Comparison of ENCODE assay signal across 8 cellular contexts in the genomic region with DNA sequence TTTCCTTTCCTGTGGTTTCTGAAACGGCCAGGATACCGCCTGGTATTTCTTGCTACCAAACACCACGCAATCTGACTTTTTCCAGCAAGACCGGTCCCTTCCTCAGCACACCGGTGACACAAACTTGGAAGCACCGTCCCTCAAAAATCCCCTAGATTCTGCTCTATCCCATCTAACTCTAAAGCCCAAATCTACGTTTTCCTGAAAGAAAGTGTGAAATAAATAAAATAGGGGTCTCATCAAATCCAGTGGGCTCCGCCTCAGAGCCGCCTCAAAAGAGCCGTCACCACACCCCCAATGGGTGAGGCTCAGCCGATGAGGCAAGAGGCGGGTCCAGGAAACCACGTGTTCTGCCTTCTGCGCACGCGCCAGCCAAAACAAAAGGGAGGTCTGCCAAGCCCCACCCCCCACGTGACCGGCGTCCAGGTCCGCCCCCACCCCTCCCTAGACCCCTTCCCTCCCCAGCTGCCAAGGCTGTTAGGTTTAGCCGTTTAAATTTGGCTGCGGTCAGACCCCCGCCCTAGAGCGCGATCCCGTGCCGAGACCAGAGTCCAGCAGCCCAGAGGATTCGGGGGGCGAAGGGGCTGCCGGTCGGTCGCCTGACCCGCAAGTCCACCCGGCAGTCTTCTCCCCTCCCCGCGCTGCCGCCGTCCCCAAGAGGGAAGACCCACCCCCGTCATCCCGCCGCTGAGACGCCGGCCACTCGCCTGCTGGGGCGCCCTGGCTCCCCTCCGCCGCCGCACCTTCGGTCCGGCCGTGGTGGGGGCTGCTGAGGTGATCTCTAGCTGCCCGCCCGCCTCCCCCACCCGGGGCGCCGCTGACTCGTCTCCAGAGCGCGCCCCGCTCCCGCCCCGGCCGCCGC. TPM values are rescaled to one million over a fixed set of nuclear protein-coding genes. Genes with fewer than 3 reads are reported as not detected.
DNase-seq lines count a peak whose midpoint lies in the region; ATAC-seq and TF ChIP-seq lines count a peak whose summit lies in the region.

No MANE protein-coding gene starts in this region.

- H3K9me3 ChIP-seq in spleen = no peaks in the 10 kb centered on the region

- H3K27me3 ChIP-seq in spleen (replicated peaks in 1 of 7) = peaks cover 0 to 22% (median 0%) of the 10 kb centered on the region in 7 donors

- H3K4me1 ChIP-seq in spleen = peaks cover 0 to 53% (median 33%) of the 10 kb centered on the region in 6 donors

- H3K4me3 Mint-ChIP-seq in central memory CD8-positive, alpha-beta T cell = peak overlapping the region; percentile 95

- H3K4me3 ChIP-seq in AG09309 (ENCODE audit: control insufficient read depth, low read depth, low read length) (peak overlapping the region; percentile 68), spleen (peak overlapping the region; percentile 74 to 90 (median 80))

- H3K27me3 Mint-ChIP-seq in central memory CD8-positive, alpha-beta T cell = no peaks in the 10 kb centered on the region

- H3K36me3 Mint-ChIP-seq in central memory CD8-positive, alpha-beta T cell (ENCODE audit: insufficient read depth) = peaks cover 8% of the 10 kb centered on the region

- 1 to 2% (median 1%) methylated on average over 17 to 64 of the region's 64 CpGs for WGBS in spleen, 5 donors

- intact Hi-C loops in spleen (cut with DNase I; ENCODE audit: low total_unique reads) = no loop called here

- DNase-seq in AG09309 (ENCODE audit: low read depth) (peak; percentile 78), NCI-H345 (lab: John Stamatoyannopoulos, UW) (peak; percentile 95), iris pigment epithelial cell (ENCODE audit: low read depth) (peak; percentile 95), spleen (peak; percentile 98)
- peak; percentile 93 for DNase-seq in activated CD4-positive, CD25-positive, alpha-beta regulatory T cell treated with anti-CD3 and anti-CD28 coated beads, Interleukin-2, amount 50 U/mL, for 16 hours (ENCODE audit: low read depth, low spot score)
- peak; percentile 90 to 96 for DNase-seq in central memory CD8-positive, alpha-beta T cell (ENCODE audit: low spot score in 2 of 2)

- ATAC-seq in GM19025 (IDR thresholded peaks at IDR 0.05; ENCODE audit: low read depth, unreplicated experiment) (peak; percentile 59), HG03280 (IDR thresholded peaks at IDR 0.05; ENCODE audit: unreplicated experiment) (peak; percentile 68)
- ATAC-seq in central memory CD8-positive, alpha-beta T cell (replicated peaks; ENCODE audit: extremely low read depth, poor library complexity, severe bottlenecking) = peak; percentile 82

- H3K36me3 ChIP-seq in spleen = no peaks in the 10 kb centered on the region

- no peaks in the 10 kb centered on the region for H3K9me3 Mint-ChIP-seq in central memory CD8-positive, alpha-beta T cell

- H3K27ac Mint-ChIP-seq in central memory CD8-positive, alpha-beta T cell (ENCODE audit: low read depth) = peak overlapping the region; percentile 95

- TF ChIP-seq CTCF in AG09309 (IDR thresholded peaks at IDR 0.05; ENCODE audit: control insufficient read depth, insufficient read depth, low read depth, low read length, missing control alignments) = no peak
- TF ChIP-seq CTCF in spleen (IDR thresholded peaks at IDR 0.05 in 8 of 11, conservative IDR thresholded peaks at IDR 0.05 in 3 of 11) = peak in 2 of 11 experiments; percentile 3 to 11

- peaks cover 16% of the 10 kb centered on the region for H3K4me1 Mint-ChIP-seq in central memory CD8-positive, alpha-beta T cell

- H3K27ac ChIP-seq in spleen = peak overlapping the region; percentile 94 to 100 (median 99)

- peak; percentile 32 to 83 (median 49) for TF ChIP-seq POLR2A in spleen (IDR thresholded peaks at IDR 0.05)

RNA-seq across cellular contexts. Expression of gene KANSL1L, which starts 0.5 kb away (rescaled TPM):
- 10 to 100 TPM; 13.5 to 30.5 (median 17.9) TPM for total RNA-seq in spleen
- 1 to 10 TPM; 1.2 to 2.7 (median 2.0) TPM for polyA plus RNA-seq in spleen

RNA-seq across cellular contexts. Expression of gene ACADL, which starts 54.6 kb away (rescaled TPM):
- total RNA-seq in spleen = not detected
- under 1 TPM in 2 of 3 donors, not detected in 1; 0.07 to 0.32 TPM for polyA plus RNA-seq in spleen

Comparison
In these comparisons a context has a peak if more than half of its experiments do, and no peak if none do; other contexts are left out.
1. Peak in every context shown above with its lines: DNase-seq, ATAC-seq, H3K4me3 ChIP-seq and H3K27ac ChIP-seq.